14 cellular contexts compared by ENCODE assay signal in genomic region chr21:15766952-15767603, GRCh38.
"Had no signal": no experiment of that assay in that cellular context is flagged by ENCODE, and none has a peak within 500 bp of the region (broad histone marks: within the 10 kb centered on the region; RNA-seq: fewer than 3 reads in every experiment).

No MANE protein-coding gene starts in this region.

- H3K27ac Mint-ChIP-seq: activated naive CD8-positive, alpha-beta T cell treated with anti-CD3 and anti-CD28 coated beads, Interleukin-2, amount 10 ng/mL, durations not matched to agents 7 days and 5 days had no signal

- H3K36me3 ChIP-seq: lower lobe of right lung, upper lobe of left lung had no signal

- H3K27me3 ChIP-seq: hepatocyte, upper lobe of left lung had no signal

- H3K4me3 ChIP-seq: hepatocyte, lower lobe of right lung, skin epidermis, upper lobe of left lung had no signal

- DNase-seq: activated CD4-positive, alpha-beta T cell treated with anti-CD3 and anti-CD28 coated beads, Interleukin-2, amount 50 U/mL, for 48 hours; activated gamma-delta T cell treated with Interleukin-2 at 50 U/mL for 16 hours; activated naive CD8-positive, alpha-beta T cell treated with anti-CD3 and anti-CD28 coated beads, Interleukin-2, amount 10 ng/mL, durations not matched to agents 7 days and 5 days; activated T-cell treated with anti-CD3 and anti-CD28 coated beads, Interleukin-2, amount 50 U/mL, for 4 hours; effector memory CD8-positive, alpha-beta T cell; kidney glomerular epithelial cell; lower lobe of right lung; naive thymus-derived CD8-positive, alpha-beta T cell; retina; upper lobe of left lung had no signal

- H3K9me3 Mint-ChIP-seq: activated naive CD8-positive, alpha-beta T cell treated with anti-CD3 and anti-CD28 coated beads, Interleukin-2, amount 10 ng/mL, durations not matched to agents 7 days and 5 days; effector memory CD8-positive, alpha-beta T cell had no signal

- H3K4me1 ChIP-seq: parathyroid adenoma had no signal

- H3K4me3 Mint-ChIP-seq: activated naive CD8-positive, alpha-beta T cell treated with anti-CD3 and anti-CD28 coated beads, Interleukin-2, amount 10 ng/mL, durations not matched to agents 7 days and 5 days; activated T-cell treated with anti-CD3 and anti-CD28 coated beads, Interleukin-2, amount 50 U/mL, for 4 hours; effector memory CD8-positive, alpha-beta T cell; naive thymus-derived CD8-positive, alpha-beta T cell had no signal

- H3K9me3 ChIP-seq: lower lobe of right lung, upper lobe of left lung had no signal

- ATAC-seq: activated CD4-positive, CD25-positive, alpha-beta regulatory T cell treated with anti-CD3 and anti-CD28 coated beads, Interleukin-2, amount 50 U/mL, for 24 hours; activated T-cell treated with anti-CD3 and anti-CD28 coated beads, Interleukin-2, amount 50 U/mL, for 4 hours; effector memory CD8-positive, alpha-beta T cell; lower lobe of right lung; naive thymus-derived CD8-positive, alpha-beta T cell had no signal

- H3K27me3 Mint-ChIP-seq: activated naive CD8-positive, alpha-beta T cell treated with anti-CD3 and anti-CD28 coated beads, Interleukin-2, amount 10 ng/mL, durations not matched to agents 7 days and 5 days; effector memory CD8-positive, alpha-beta T cell; naive thymus-derived CD8-positive, alpha-beta T cell had no signal

- H3K27ac ChIP-seq: hepatocyte, lower lobe of right lung, parathyroid adenoma, skin epidermis, upper lobe of left lung had no signal
